ENCODE assay signal across 9 cellular contexts in genomic region chr19:30029721-30030510, GRCh38.
DNase-seq lines count a peak whose midpoint lies in the region; ATAC-seq and TF ChIP-seq lines count a peak whose summit lies in the region.
"Had no signal": no experiment of that assay in that cellular context is flagged by ENCODE, and none has a peak within 500 bp of the region (broad histone marks: within the 10 kb centered on the region; RNA-seq: fewer than 3 reads in every experiment).

No MANE protein-coding gene starts in this region.

- in situ Hi-C loops in KBM-7 (cut with MboI; ENCODE audit: low pct_unique_long_range_greater_than_20kb, low sequenced_read_pairs) = no loop called here

- peak; percentile 87 for DNase-seq in GM12865 (ENCODE audit: low read depth)
- DNase-seq in epithelial cell of esophagus (ENCODE audit: low read depth) = peak; percentile 82
- no peak for DNase-seq in left colon
- DNase-seq in KBM-7 = no peak
- no peak for DNase-seq in lower leg skin (ENCODE audit: low spot score in 2 of 2)
- no peak for DNase-seq in activated effector memory CD4-positive, alpha-beta T cell treated with Interleukin-2 at 50 U/mL for 16 hours
- DNase-seq: NCI-H345 had no signal

- intact Hi-C loops in left colon (cut with DNase I, micrococcal nuclease) (no loop called here), lower leg skin (cut with DNase I; ENCODE audit: low total_unique reads) (no loop called here)

- ATAC-seq in GM21576 (IDR thresholded peaks at IDR 0.05; ENCODE audit: unreplicated experiment) (peak; percentile 82), HG03575 (IDR thresholded peaks at IDR 0.05; ENCODE audit: extremely low read depth, insufficient number of reproducible peaks, low FRiP score, unreplicated experiment) (peak; percentile 72), left colon (no peak)

- no peak overlapping the region for H3K4me3 ChIP-seq in GM12865 (ENCODE audit: low read depth, low read length)
- H3K4me3 ChIP-seq in epithelial cell of esophagus (ENCODE audit: low read length) = no peak overlapping the region
- no peak overlapping the region for H3K4me3 ChIP-seq in lower leg skin (ENCODE audit: low read depth, poor library complexity, severe bottlenecking)

- TF ChIP-seq POLR2A in lower leg skin (IDR thresholded peaks at IDR 0.05) = no peak

- 71 to 75% methylated on average over 4 of the region's 4 CpGs for WGBS in lower leg skin, 2 donors

- TF ChIP-seq CTCF in GM12865 (IDR thresholded peaks at IDR 0.05; ENCODE audit: insufficient read depth, low read depth, low read length, missing control alignments) = no peak
- no peak for TF ChIP-seq CTCF in epithelial cell of esophagus (IDR thresholded peaks at IDR 0.05; ENCODE audit: insufficient read depth, low read depth, low read length, missing control alignments)
- no peak for TF ChIP-seq CTCF in lower leg skin (IDR thresholded peaks at IDR 0.05)

Comparison
In these comparisons a context has a peak if more than half of its experiments do, and no peak if none do; other contexts are left out.
1. DNase-seq: peak in GM12865 (single experiment) and epithelial cell of esophagus (single experiment); none in left colon (0 of 2), KBM-7 (single experiment), lower leg skin (0 of 2) and activated effector memory CD4-positive, alpha-beta T cell treated with Interleukin-2 at 50 U/mL for 16 hours (single experiment).